ENCODE assay signal across 1 cellular context in the genomic region with DNA sequence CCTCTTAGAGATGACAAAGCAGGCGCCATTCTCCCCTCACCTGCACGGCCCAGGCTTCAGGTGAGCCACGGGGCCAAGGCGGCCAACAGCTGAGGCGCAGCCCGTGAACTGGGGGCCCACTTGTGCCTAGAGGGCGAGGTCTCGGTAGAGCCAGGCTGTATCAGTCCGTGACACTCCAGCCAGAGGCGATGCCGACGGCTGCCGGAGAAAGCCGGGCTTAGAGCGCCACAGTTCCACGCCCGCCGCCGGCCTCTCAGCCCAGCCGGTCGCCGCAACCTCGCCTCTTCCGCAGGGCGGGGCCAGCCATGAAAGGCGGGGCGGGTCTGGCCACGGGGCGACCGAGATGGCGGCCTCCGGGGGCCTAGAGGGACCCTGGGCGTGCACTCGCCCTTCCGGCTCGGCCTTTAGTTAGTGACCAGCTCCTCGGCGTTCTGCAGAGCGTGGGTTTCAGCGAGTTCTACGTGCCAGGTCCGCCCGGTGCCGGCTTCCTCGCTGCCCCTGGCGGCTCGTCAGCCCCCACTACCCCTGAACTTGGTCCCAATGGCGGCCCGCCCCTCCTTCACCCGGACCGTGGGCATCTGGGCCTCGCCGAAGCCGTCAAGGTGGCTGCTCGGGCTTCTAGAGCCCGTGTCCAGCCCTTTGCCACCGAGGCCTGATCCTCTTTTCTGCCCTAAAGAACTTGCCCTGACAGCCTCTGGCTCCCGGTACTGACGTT.
TF ChIP-seq lines count a peak whose summit lies in the region.

A gene (plus strand): TSS at position 390 of the 715 bp plus-strand sequence. CDS start 881 bp downstream, outside the sequence.

TF ChIP-seq in HepG2, 621 proteins besides CTCF, POLR2A, EP300 and RAD21 (continued from another document and continues in another):
- TF ChIP-seq CAMTA2 (CRISPR knock-in tag; IDR thresholded peaks at IDR 0.05; ENCODE audit: borderline replicate concordance) (peak; percentile 94; the same call in 1 of the 2 replicates), ZNF547 (CRISPR knock-in tag; IDR thresholded peaks at IDR 0.05) (peak; percentile 92), ZNF160 (CRISPR knock-in tag; IDR thresholded peaks at IDR 0.05) (peak; percentile 55; the same call in 1 of the 2 replicates), ERF (CRISPR knock-in tag; IDR thresholded peaks at IDR 0.05) (peak; percentile 91), PHB2 (IDR thresholded peaks at IDR 0.05; ENCODE audit: partially characterized antibody) (no peak), ZNF672 (CRISPR knock-in tag; IDR thresholded peaks at IDR 0.05) (no peak), ARID2 (CRISPR knock-in tag; IDR thresholded peaks at IDR 0.05; ENCODE audit: borderline replicate concordance) (peak; percentile 77; the same call in 1 of the 2 replicates), ZNF776 (CRISPR knock-in tag; IDR thresholded peaks at IDR 0.05) (peak; percentile 98), TOPORS (CRISPR knock-in tag; IDR thresholded peaks at IDR 0.05) (peak; percentile 72; the same call in 1 of the 2 replicates), HOXA3 (CRISPR knock-in tag; IDR thresholded peaks at IDR 0.05) (peak; percentile 93), ZNF317 (CRISPR knock-in tag; IDR thresholded peaks at IDR 0.05) (peak; percentile 85; the same call in 1 of the 2 replicates), ZNF761 (CRISPR knock-in tag; conservative IDR thresholded peaks at IDR 0.05) (no peak), CCAR2 (optimal IDR thresholded peaks at IDR 0.05; ENCODE audit: low read depth, low read length) (no peak), GFI1 (CRISPR knock-in tag; IDR thresholded peaks at IDR 0.05; ENCODE audit: borderline replicate concordance) (peak; percentile 18; the same call in 1 of the 2 replicates), ATM (IDR thresholded peaks at IDR 0.05; ENCODE audit: borderline replicate concordance) (no peak), SSRP1 (CRISPR knock-in tag; IDR thresholded peaks at IDR 0.05) (no peak), ZC3H13 (CRISPR knock-in tag; IDR thresholded peaks at IDR 0.05) (no peak; the same call in 1 of the 2 replicates), ZSCAN31 (CRISPR knock-in tag; IDR thresholded peaks at IDR 0.05; ENCODE audit: low read depth) (peak; percentile 79), GABPB1 (CRISPR knock-in tag; IDR thresholded peaks at IDR 0.05) (peak; percentile 98), ZNF264 (CRISPR knock-in tag; IDR thresholded peaks at IDR 0.05) (peak; percentile 92), ZKSCAN8 (CRISPR knock-in tag; IDR thresholded peaks at IDR 0.05; ENCODE audit: borderline replicate concordance) (0 out of 2 replicates have a peak, but pooled peaks have one; percentile 55), MTF2 (CRISPR knock-in tag; IDR thresholded peaks at IDR 0.05; ENCODE audit: borderline replicate concordance) (peak; percentile 78; the same call in 1 of the 2 replicates), RAD51 (IDR thresholded peaks at IDR 0.05; ENCODE audit: borderline replicate concordance) (no peak), ZNF232 (CRISPR knock-in tag; IDR thresholded peaks at IDR 0.05; ENCODE audit: borderline replicate concordance) (peak; percentile 94), HNRNPLL (IDR thresholded peaks at IDR 0.05; ENCODE audit: low read depth, low read length, poor library complexity, severe bottlenecking) (peak; percentile 74), IKZF4 (CRISPR knock-in tag; IDR thresholded peaks at IDR 0.05; ENCODE audit: borderline replicate concordance, low read depth, not compliant biosample characterization) (no peak), SPEN (CRISPR knock-in tag; IDR thresholded peaks at IDR 0.05; ENCODE audit: low read depth) (peak; percentile 98), ZFAT (CRISPR knock-in tag; conservative IDR thresholded peaks at IDR 0.05) (no peak), ZNF556 (CRISPR knock-in tag; IDR thresholded peaks at IDR 0.05; ENCODE audit: borderline replicate concordance) (peak; percentile 68; the same call in 1 of the 2 replicates), ZNF296 (CRISPR knock-in tag; conservative IDR thresholded peaks at IDR 0.05) (peak; percentile 85; the same call in 1 of the 2 replicates), KAT7 (CRISPR knock-in tag; IDR thresholded peaks at IDR 0.05; ENCODE audit: borderline replicate concordance) (peak; percentile 96; the same call in 1 of the 2 replicates), ZNF839 (CRISPR knock-in tag; IDR thresholded peaks at IDR 0.05; ENCODE audit: borderline replicate concordance) (peak; percentile 80; the same call in 1 of the 2 replicates), TAF1 (CRISPR knock-in tag; IDR thresholded peaks at IDR 0.05) (peak; percentile 95), NFIB (CRISPR knock-in tag; IDR thresholded peaks at IDR 0.05; ENCODE audit: borderline replicate concordance) (no peak), ZNF883 (CRISPR knock-in tag; IDR thresholded peaks at IDR 0.05; ENCODE audit: not compliant biosample characterization) (peak; percentile 88), ZFP82 (CRISPR knock-in tag; IDR thresholded peaks at IDR 0.05; ENCODE audit: borderline replicate concordance) (peak; percentile 83; the same call in 1 of the 2 replicates)
- TF ChIP-seq, protein P1, sequence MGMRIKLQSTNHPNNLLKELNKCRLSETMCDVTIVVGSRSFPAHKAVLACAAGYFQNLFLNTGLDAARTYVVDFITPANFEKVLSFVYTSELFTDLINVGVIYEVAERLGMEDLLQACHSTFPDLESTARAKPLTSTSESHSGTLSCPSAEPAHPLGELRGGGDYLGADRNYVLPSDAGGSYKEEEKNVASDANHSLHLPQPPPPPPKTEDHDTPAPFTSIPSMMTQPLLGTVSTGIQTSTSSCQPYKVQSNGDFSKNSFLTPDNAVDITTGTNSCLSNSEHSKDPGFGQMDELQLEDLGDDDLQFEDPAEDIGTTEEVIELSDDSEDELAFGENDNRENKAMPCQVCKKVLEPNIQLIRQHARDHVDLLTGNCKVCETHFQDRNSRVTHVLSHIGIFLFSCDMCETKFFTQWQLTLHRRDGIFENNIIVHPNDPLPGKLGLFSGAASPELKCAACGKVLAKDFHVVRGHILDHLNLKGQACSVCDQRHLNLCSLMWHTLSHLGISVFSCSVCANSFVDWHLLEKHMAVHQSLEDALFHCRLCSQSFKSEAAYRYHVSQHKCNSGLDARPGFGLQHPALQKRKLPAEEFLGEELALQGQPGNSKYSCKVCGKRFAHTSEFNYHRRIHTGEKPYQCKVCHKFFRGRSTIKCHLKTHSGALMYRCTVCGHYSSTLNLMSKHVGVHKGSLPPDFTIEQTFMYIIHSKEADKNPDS (CRISPR knock-in tag; IDR thresholded peaks at IDR 0.05) = no peak
- TF ChIP-seq, protein P2, sequence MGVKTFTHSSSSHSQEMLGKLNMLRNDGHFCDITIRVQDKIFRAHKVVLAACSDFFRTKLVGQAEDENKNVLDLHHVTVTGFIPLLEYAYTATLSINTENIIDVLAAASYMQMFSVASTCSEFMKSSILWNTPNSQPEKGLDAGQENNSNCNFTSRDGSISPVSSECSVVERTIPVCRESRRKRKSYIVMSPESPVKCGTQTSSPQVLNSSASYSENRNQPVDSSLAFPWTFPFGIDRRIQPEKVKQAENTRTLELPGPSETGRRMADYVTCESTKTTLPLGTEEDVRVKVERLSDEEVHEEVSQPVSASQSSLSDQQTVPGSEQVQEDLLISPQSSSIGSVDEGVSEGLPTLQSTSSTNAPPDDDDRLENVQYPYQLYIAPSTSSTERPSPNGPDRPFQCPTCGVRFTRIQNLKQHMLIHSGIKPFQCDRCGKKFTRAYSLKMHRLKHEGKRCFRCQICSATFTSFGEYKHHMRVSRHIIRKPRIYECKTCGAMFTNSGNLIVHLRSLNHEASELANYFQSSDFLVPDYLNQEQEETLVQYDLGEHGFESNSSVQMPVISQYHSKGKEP (CRISPR knock-in tag; IDR thresholded peaks at IDR 0.05) = peak; percentile 24; the same call in 1 of the 2 replicates
- TF ChIP-seq, protein P3, sequence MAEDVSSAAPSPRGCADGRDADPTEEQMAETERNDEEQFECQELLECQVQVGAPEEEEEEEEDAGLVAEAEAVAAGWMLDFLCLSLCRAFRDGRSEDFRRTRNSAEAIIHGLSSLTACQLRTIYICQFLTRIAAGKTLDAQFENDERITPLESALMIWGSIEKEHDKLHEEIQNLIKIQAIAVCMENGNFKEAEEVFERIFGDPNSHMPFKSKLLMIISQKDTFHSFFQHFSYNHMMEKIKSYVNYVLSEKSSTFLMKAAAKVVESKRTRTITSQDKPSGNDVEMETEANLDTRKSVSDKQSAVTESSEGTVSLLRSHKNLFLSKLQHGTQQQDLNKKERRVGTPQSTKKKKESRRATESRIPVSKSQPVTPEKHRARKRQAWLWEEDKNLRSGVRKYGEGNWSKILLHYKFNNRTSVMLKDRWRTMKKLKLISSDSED (CRISPR knock-in tag; IDR thresholded peaks at IDR 0.05) = 0 out of 2 replicates have a peak, but pooled peaks have one; percentile 65
- TF ChIP-seq, protein P4, sequence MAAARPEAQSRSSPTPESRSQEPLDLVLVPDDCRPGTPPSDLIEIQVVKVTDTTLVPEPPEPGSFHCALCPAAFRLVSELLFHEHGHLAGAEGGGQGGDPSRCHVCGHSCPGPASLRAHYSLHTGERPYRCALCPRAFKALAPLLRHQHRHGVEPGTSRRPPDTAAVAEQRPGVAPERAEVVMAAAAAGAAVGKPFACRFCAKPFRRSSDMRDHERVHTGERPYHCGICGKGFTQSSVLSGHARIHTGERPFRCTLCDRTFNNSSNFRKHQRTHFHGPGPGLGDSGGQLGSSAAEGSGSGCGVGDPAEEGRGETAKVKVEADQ (CRISPR knock-in tag; IDR thresholded peaks at IDR 0.05; ENCODE audit: borderline replicate concordance) = peak; percentile 65; the same call in 1 of the 2 replicates
- TF ChIP-seq, protein P5, sequence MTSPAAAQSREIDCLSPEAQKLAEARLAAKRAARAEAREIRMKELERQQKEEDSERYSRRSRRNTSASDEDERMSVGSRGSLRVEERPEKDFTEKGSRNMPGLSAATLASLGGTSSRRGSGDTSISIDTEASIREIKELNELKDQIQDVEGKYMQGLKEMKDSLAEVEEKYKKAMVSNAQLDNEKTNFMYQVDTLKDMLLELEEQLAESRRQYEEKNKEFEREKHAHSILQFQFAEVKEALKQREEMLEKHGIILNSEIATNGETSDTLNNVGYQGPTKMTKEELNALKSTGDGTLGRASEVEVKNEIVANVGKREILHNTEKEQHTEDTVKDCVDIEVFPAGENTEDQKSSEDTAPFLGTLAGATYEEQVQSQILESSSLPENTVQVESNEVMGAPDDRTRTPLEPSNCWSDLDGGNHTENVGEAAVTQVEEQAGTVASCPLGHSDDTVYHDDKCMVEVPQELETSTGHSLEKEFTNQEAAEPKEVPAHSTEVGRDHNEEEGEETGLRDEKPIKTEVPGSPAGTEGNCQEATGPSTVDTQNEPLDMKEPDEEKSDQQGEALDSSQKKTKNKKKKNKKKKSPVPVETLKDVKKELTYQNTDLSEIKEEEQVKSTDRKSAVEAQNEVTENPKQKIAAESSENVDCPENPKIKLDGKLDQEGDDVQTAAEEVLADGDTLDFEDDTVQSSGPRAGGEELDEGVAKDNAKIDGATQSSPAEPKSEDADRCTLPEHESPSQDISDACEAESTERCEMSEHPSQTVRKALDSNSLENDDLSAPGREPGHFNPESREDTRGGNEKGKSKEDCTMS (CRISPR knock-in tag; conservative IDR thresholded peaks at IDR 0.05) = no peak
- TF ChIP-seq, protein P6, sequence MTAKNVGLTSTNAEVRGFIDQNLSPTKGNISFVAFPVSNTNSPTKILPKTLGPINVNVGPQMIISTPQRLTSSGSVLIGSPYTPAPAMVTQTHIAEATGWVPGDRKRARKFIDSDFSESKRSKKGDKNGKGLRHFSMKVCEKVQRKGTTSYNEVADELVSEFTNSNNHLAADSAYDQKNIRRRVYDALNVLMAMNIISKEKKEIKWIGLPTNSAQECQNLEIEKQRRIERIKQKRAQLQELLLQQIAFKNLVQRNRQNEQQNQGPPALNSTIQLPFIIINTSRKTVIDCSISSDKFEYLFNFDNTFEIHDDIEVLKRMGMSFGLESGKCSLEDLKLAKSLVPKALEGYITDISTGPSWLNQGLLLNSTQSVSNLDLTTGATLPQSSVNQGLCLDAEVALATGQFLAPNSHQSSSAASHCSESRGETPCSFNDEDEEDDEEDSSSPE (CRISPR knock-in tag; IDR thresholded peaks at IDR 0.05) = peak; percentile 81
- TF ChIP-seq, protein P7, sequence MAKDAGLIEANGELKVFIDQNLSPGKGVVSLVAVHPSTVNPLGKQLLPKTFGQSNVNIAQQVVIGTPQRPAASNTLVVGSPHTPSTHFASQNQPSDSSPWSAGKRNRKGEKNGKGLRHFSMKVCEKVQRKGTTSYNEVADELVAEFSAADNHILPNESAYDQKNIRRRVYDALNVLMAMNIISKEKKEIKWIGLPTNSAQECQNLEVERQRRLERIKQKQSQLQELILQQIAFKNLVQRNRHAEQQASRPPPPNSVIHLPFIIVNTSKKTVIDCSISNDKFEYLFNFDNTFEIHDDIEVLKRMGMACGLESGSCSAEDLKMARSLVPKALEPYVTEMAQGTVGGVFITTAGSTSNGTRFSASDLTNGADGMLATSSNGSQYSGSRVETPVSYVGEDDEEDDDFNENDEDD (CRISPR knock-in tag; IDR thresholded peaks at IDR 0.05; ENCODE audit: borderline replicate concordance) = peak; percentile 45; the same call in 1 of the 2 replicates
- TF ChIP-seq, protein P8, sequence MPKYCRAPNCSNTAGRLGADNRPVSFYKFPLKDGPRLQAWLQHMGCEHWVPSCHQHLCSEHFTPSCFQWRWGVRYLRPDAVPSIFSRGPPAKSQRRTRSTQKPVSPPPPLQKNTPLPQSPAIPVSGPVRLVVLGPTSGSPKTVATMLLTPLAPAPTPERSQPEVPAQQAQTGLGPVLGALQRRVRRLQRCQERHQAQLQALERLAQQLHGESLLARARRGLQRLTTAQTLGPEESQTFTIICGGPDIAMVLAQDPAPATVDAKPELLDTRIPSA (CRISPR knock-in tag; IDR thresholded peaks at IDR 0.05; ENCODE audit: borderline replicate concordance) = no peak; the same call in 1 of the 2 replicates
- TF ChIP-seq, protein P9, sequence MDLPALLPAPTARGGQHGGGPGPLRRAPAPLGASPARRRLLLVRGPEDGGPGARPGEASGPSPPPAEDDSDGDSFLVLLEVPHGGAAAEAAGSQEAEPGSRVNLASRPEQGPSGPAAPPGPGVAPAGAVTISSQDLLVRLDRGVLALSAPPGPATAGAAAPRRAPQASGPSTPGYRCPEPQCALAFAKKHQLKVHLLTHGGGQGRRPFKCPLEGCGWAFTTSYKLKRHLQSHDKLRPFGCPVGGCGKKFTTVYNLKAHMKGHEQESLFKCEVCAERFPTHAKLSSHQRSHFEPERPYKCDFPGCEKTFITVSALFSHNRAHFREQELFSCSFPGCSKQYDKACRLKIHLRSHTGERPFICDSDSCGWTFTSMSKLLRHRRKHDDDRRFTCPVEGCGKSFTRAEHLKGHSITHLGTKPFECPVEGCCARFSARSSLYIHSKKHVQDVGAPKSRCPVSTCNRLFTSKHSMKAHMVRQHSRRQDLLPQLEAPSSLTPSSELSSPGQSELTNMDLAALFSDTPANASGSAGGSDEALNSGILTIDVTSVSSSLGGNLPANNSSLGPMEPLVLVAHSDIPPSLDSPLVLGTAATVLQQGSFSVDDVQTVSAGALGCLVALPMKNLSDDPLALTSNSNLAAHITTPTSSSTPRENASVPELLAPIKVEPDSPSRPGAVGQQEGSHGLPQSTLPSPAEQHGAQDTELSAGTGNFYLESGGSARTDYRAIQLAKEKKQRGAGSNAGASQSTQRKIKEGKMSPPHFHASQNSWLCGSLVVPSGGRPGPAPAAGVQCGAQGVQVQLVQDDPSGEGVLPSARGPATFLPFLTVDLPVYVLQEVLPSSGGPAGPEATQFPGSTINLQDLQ (CRISPR knock-in tag; IDR thresholded peaks at IDR 0.05) = 0 out of 2 replicates have a peak, but pooled peaks have one; percentile 77
